In genomic region chr6:42974919-42975505, GRCh38 we compare ENCODE assay signal across 27 cellular contexts. TPM values are rescaled to one million over a fixed set of nuclear protein-coding genes. Genes with fewer than 3 reads are reported as not detected.
DNase-seq lines count a peak whose midpoint lies in the region; ATAC-seq and TF ChIP-seq lines count a peak whose summit lies in the region.
"Had no signal": no experiment of that assay in that cellular context is flagged by ENCODE, and none has a peak within 500 bp of the region (broad histone marks: within the 10 kb centered on the region; RNA-seq: fewer than 3 reads in every experiment).

No MANE protein-coding gene starts in this region.

- H3K4me2 ChIP-seq in OCI-LY1 (ENCODE audit: low read length), result no peak overlapping the region; the same call in 1 of the 2 replicates
- H3K4me2 ChIP-seq: A549, SK-N-SH had no signal

- H3K79me2 ChIP-seq in OCI-LY1 (ENCODE audit: insufficient read depth, low read length), result peaks cover 4% of the 10 kb centered on the region; the same call in 1 of the 2 replicates

- no peak overlapping the region for H3K4me3 Mint-ChIP-seq in activated CD8-positive, alpha-beta T cell treated with anti-CD3 and anti-CD28 coated beads for 36 hours
- H3K4me3 Mint-ChIP-seq in activated CD8-positive, alpha-beta T cell treated with anti-CD3 and anti-CD28 coated beads, Interleukin-2, amount 10 ng/mL, durations not matched to agents 7 days and 5 days, result no peak overlapping the region
- H3K4me3 Mint-ChIP-seq in CD4-positive, alpha-beta memory T cell, result no peak overlapping the region
- H3K4me3 Mint-ChIP-seq: activated naive CD8-positive, alpha-beta T cell treated with anti-CD3 and anti-CD28 coated beads, Interleukin-2, amount 10 ng/mL, durations not matched to agents 7 days and 5 days had no signal

- no peak for TF ChIP-seq POLR2A in upper lobe of left lung (IDR thresholded peaks at IDR 0.05)

- peaks cover 48% of the 10 kb centered on the region for H3K4me1 Mint-ChIP-seq in activated CD8-positive, alpha-beta T cell treated with anti-CD3 and anti-CD28 coated beads for 36 hours (ENCODE audit: low read depth)
- peaks cover 30% of the 10 kb centered on the region for H3K4me1 Mint-ChIP-seq in activated CD8-positive, alpha-beta T cell treated with anti-CD3 and anti-CD28 coated beads, Interleukin-2, amount 10 ng/mL, durations not matched to agents 7 days and 5 days (ENCODE audit: low read depth)
- H3K4me1 Mint-ChIP-seq in CD4-positive, alpha-beta memory T cell, result peaks cover 21 to 45% (median 33%) of the 10 kb centered on the region in 4 donors

- H3K27me3 Mint-ChIP-seq in activated CD8-positive, alpha-beta T cell treated with anti-CD3 and anti-CD28 coated beads for 36 hours, result no peaks in the 10 kb centered on the region
- no peaks in the 10 kb centered on the region for H3K27me3 Mint-ChIP-seq in activated CD8-positive, alpha-beta T cell treated with anti-CD3 and anti-CD28 coated beads, Interleukin-2, amount 10 ng/mL, durations not matched to agents 7 days and 5 days (ENCODE audit: low read depth)
- no peaks in the 10 kb centered on the region for H3K27me3 Mint-ChIP-seq in CD4-positive, alpha-beta memory T cell
- H3K27me3 Mint-ChIP-seq: activated naive CD8-positive, alpha-beta T cell treated with anti-CD3 and anti-CD28 coated beads, Interleukin-2, amount 10 ng/mL, durations not matched to agents 7 days and 5 days had no signal

- no peak for TF ChIP-seq CTCF in activated CD8-positive, alpha-beta T cell treated with anti-CD3 and anti-CD28 coated beads for 36 hours (IDR thresholded peaks at IDR 0.05)
- no peak for TF ChIP-seq CTCF in OCI-LY1 (IDR thresholded peaks at IDR 0.05; ENCODE audit: low read length)
- no peak for TF ChIP-seq CTCF in foreskin keratinocyte (conservative IDR thresholded peaks at IDR 0.05)
- no peak for TF ChIP-seq CTCF in upper lobe of left lung (IDR thresholded peaks at IDR 0.05)

- no peaks in the 10 kb centered on the region for H3K9me3 Mint-ChIP-seq in activated CD8-positive, alpha-beta T cell treated with anti-CD3 and anti-CD28 coated beads for 36 hours
- no peaks in the 10 kb centered on the region for H3K9me3 Mint-ChIP-seq in activated CD8-positive, alpha-beta T cell treated with anti-CD3 and anti-CD28 coated beads, Interleukin-2, amount 10 ng/mL, durations not matched to agents 7 days and 5 days (ENCODE audit: insufficient read depth)
- no peaks in the 10 kb centered on the region for H3K9me3 Mint-ChIP-seq in CD4-positive, alpha-beta memory T cell
- H3K9me3 Mint-ChIP-seq: activated naive CD8-positive, alpha-beta T cell treated with anti-CD3 and anti-CD28 coated beads, Interleukin-2, amount 10 ng/mL, durations not matched to agents 7 days and 5 days had no signal

- no peaks in the 10 kb centered on the region for H4K20me1 ChIP-seq in OCI-LY1 (ENCODE audit: insufficient read depth, low read length)

- CTCF ChIA-PET in activated CD8-positive, alpha-beta T cell treated with anti-CD3 and anti-CD28 coated beads for 36 hours (lab: Charles Lee), result interaction anchor here (1.0 to 1.3 kb wide), 2 partner anchors 10 to 11 kb away, joined by 3 read pairs; no protein-coding TSS in a partner anchor
- CTCF ChIA-PET in activated CD8-positive, alpha-beta T cell treated with anti-CD3 and anti-CD28 coated beads, Interleukin-2, amount 10 ng/mL, durations not matched to agents 7 days and 5 days (lab: Charles Lee), result no interaction called here
- CTCF ChIA-PET in CD4-positive, alpha-beta memory T cell (lab: Charles Lee; ENCODE audit: partially characterized antibody), result interaction anchor here (0.7 to 1.2 kb wide), 5 partner anchors 9 to 168 kb away, joined by 3 read pairs; partner anchors contain the start of gene CNPY3

- no peak overlapping the region for H3K4me3 ChIP-seq in CD4-positive, alpha-beta memory T cell (ENCODE audit: low read length in 2 of 2)
- H3K4me3 ChIP-seq in OCI-LY1 (ENCODE audit: low read depth, low read length, poor library complexity, severe bottlenecking), result no peak overlapping the region
- H3K4me3 ChIP-seq in upper lobe of left lung, result no peak overlapping the region
- H3K4me3 ChIP-seq: A549, body of pancreas, lung, stomach, transverse colon had no signal

- POLR2A ChIA-PET in activated CD8-positive, alpha-beta T cell treated with anti-CD3 and anti-CD28 coated beads for 36 hours (lab: Charles Lee), result interaction anchor here (1.0 to 1.7 kb wide), 4 partner anchors 9 to 93 kb away, joined by 3 to 6 read pairs (median 4); partner anchors contain the start of genes CNPY3 and PPP2R5D
- POLR2A ChIA-PET in activated CD8-positive, alpha-beta T cell treated with anti-CD3 and anti-CD28 coated beads, Interleukin-2, amount 10 ng/mL, durations not matched to agents 7 days and 5 days (lab: Charles Lee), result interaction anchor here (2.3 kb wide), 1 partner anchor 9 kb away, joined by 9 read pairs; the partner anchor contains the start of gene PPP2R5D
- POLR2A ChIA-PET in CD4-positive, alpha-beta memory T cell (lab: Charles Lee; ENCODE audit: partially characterized antibody), result interaction anchor here (0.9 to 2.6 kb wide), 6 partner anchors 9 to 79 kb away, joined by 3 to 10 read pairs (median 6); partner anchors contain the start of genes CNPY3, CUL7, KLHDC3 and PPP2R5D

- H3K9me2 ChIP-seq in OCI-LY1 (ENCODE audit: low read depth, low read length), result no peaks in the 10 kb centered on the region
- H3K9me2 ChIP-seq: SK-N-SH had no signal

- 81 to 85% methylated on average over 5 of the region's 5 CpGs for WGBS in upper lobe of left lung, 2 donors

- H3K27ac Mint-ChIP-seq in activated CD8-positive, alpha-beta T cell treated with anti-CD3 and anti-CD28 coated beads for 36 hours, result peak overlapping the region; percentile 72
- no peak overlapping the region for H3K27ac Mint-ChIP-seq in activated CD8-positive, alpha-beta T cell treated with anti-CD3 and anti-CD28 coated beads, Interleukin-2, amount 10 ng/mL, durations not matched to agents 7 days and 5 days
- peak overlapping the region in 4 of 7 donors; percentile 22 to 73 (median 68) for H3K27ac Mint-ChIP-seq in CD4-positive, alpha-beta memory T cell
- H3K27ac Mint-ChIP-seq: activated naive CD8-positive, alpha-beta T cell treated with anti-CD3 and anti-CD28 coated beads, Interleukin-2, amount 10 ng/mL, durations not matched to agents 7 days and 5 days had no signal

- H3K27me3 ChIP-seq in CD4-positive, alpha-beta memory T cell (ENCODE audit: insufficient read depth, low read length), result no peaks in the 10 kb centered on the region
- H3K27me3 ChIP-seq in OCI-LY1 (ENCODE audit: insufficient read depth, low read length), result no peaks in the 10 kb centered on the region
- no peaks in the 10 kb centered on the region for H3K27me3 ChIP-seq in foreskin keratinocyte
- H3K27me3 ChIP-seq in upper lobe of left lung, result no peaks in the 10 kb centered on the region
- H3K27me3 ChIP-seq: body of pancreas, stomach, transverse colon had no signal

- no peak overlapping the region for H3K27ac ChIP-seq in CD4-positive, alpha-beta memory T cell (ENCODE audit: low read depth, low read length)
- peak overlapping the region; percentile 26 for H3K27ac ChIP-seq in OCI-LY1 (ENCODE audit: low read depth, low read length, poor library complexity, severe bottlenecking)
- no peak overlapping the region for H3K27ac ChIP-seq in foreskin keratinocyte
- H3K27ac ChIP-seq in upper lobe of left lung, result no peak overlapping the region
- H3K27ac ChIP-seq: A549, body of pancreas, C4-2B, stomach, transverse colon, VCaP had no signal

- H3F3A ChIP-seq in OCI-LY1 (ENCODE audit: insufficient read depth, low read length), result no peaks in the 10 kb centered on the region

- peaks cover 20% of the 10 kb centered on the region for H3K36me3 Mint-ChIP-seq in activated CD8-positive, alpha-beta T cell treated with anti-CD3 and anti-CD28 coated beads for 36 hours (ENCODE audit: low read depth)
- peaks cover 20% of the 10 kb centered on the region for H3K36me3 Mint-ChIP-seq in activated CD8-positive, alpha-beta T cell treated with anti-CD3 and anti-CD28 coated beads, Interleukin-2, amount 10 ng/mL, durations not matched to agents 7 days and 5 days (ENCODE audit: low read depth)
- H3K36me3 Mint-ChIP-seq in CD4-positive, alpha-beta memory T cell, result peaks cover 7 to 22% of the 10 kb centered on the region in 2 donors

- intact Hi-C loops in activated CD8-positive, alpha-beta T cell treated with anti-CD3 and anti-CD28 coated beads for 36 hours (cut with micrococcal nuclease), result loop anchor here (5.0 kb wide), 1 partner anchor 37 kb away; the partner anchor contains the start of genes KLHDC3 and MEA1
- intact Hi-C loops in CD4-positive, alpha-beta memory T cell (cut with micrococcal nuclease), result no loop called here

- H3K9ac ChIP-seq in OCI-LY1 (ENCODE audit: low read length), result no peak overlapping the region
- H3K9ac ChIP-seq: SK-N-SH had no signal

- no peaks in the 10 kb centered on the region for H3K36me3 ChIP-seq in CD4-positive, alpha-beta memory T cell (ENCODE audit: insufficient read depth, low read length)
- H3K36me3 ChIP-seq in OCI-LY1 (ENCODE audit: insufficient read depth, low read length) (peaks cover 27% of the 10 kb centered on the region), upper lobe of left lung (no peaks in the 10 kb centered on the region)
- H3K36me3 ChIP-seq: transverse colon had no signal

- H3K4me1 ChIP-seq in CD4-positive, alpha-beta memory T cell (ENCODE audit: insufficient read depth, low read length), result peaks cover 43% of the 10 kb centered on the region
- H3K4me1 ChIP-seq in OCI-LY1 (ENCODE audit: insufficient read depth, low read length, severe bottlenecking) (peaks cover 33% of the 10 kb centered on the region), foreskin keratinocyte (peaks cover 18% of the 10 kb centered on the region), upper lobe of left lung (peaks cover 19 to 33% (median 22%) of the 10 kb centered on the region in 4 donors)

- no peak for ATAC-seq in activated CD8-positive, alpha-beta T cell treated with anti-CD3 and anti-CD28 coated beads for 36 hours
- ATAC-seq in activated CD8-positive, alpha-beta T cell treated with anti-CD3 and anti-CD28 coated beads, Interleukin-2, amount 10 ng/mL, durations not matched to agents 7 days and 5 days, result no peak
- ATAC-seq in foreskin keratinocyte (no peak), GM21576 (IDR thresholded peaks at IDR 0.05; ENCODE audit: unreplicated experiment) (no peak), upper lobe of left lung (ENCODE audit: low FRiP score in 2 of 2) (no peak)
- ATAC-seq: A549, body of pancreas had no signal

- no peaks in the 10 kb centered on the region for H3K9me3 ChIP-seq in CD4-positive, alpha-beta memory T cell (ENCODE audit: control insufficient read depth in 1 of 2, low read length in 2 of 2)
- no peaks in the 10 kb centered on the region for H3K9me3 ChIP-seq in OCI-LY1 (ENCODE audit: low read length)
- no peaks in the 10 kb centered on the region for H3K9me3 ChIP-seq in upper lobe of left lung
- H3K9me3 ChIP-seq: A549, body of pancreas, SK-N-SH, stomach, transverse colon had no signal

- DNase-seq in activated CD8-positive, alpha-beta T cell treated with anti-CD3 and anti-CD28 coated beads for 36 hours, result no peak
- DNase-seq in activated CD8-positive, alpha-beta T cell treated with anti-CD3 and anti-CD28 coated beads, Interleukin-2, amount 10 ng/mL, durations not matched to agents 7 days and 5 days, result no peak
- no peak for DNase-seq in CD4-positive, alpha-beta memory T cell
- DNase-seq in foreskin keratinocyte (peak; percentile 67 to 78), upper lobe of left lung (no peak), UCSD-AML1 (lab: John Stamatoyannopoulos, UW; ENCODE audit: unreplicated experiment) (no peak)
- DNase-seq: activated CD4-positive, alpha-beta T cell treated with anti-CD3 and anti-CD28 coated beads, Interleukin-2, amount 50 U/mL, for 1 hour; activated naive CD8-positive, alpha-beta T cell treated with anti-CD3 and anti-CD28 coated beads, Interleukin-2, amount 10 ng/mL, durations not matched to agents 7 days and 5 days; activated T-cell treated with anti-CD3 and anti-CD28 coated beads for 4 hours; body of pancreas; effector memory CD4-positive, alpha-beta T cell; NCI-H69; retina; SK-N-SH; stimulated activated CD4-positive, alpha-beta T cell treated with anti-CD3 and anti-CD28 coated beads, Interleukin-4, amount 100 ng/mL, for 24 hours; stomach; T-helper 2 cell; transverse colon had no signal

- H2AFZ ChIP-seq in OCI-LY1 (ENCODE audit: low read length), result no peak overlapping the region

- no peak for TF ChIP-seq EP300 in upper lobe of left lung (IDR thresholded peaks at IDR 0.05)

RNA-seq across cellular contexts. Expression of gene PEX6, which starts 4.0 kb away (rescaled TPM):
- 1 to 10 TPM; 7.3 to 9.0 TPM for total RNA-seq in activated CD8-positive, alpha-beta T cell treated with anti-CD3 and anti-CD28 coated beads for 36 hours
- 10 to 100 TPM; 11.1 to 12.0 TPM for total RNA-seq in activated CD8-positive, alpha-beta T cell treated with anti-CD3 and anti-CD28 coated beads, Interleukin-2, amount 10 ng/mL, durations not matched to agents 7 days and 5 days
- total RNA-seq in CD4-positive, alpha-beta memory T cell, result 10 to 100 TPM; 38.9 to 40.5 TPM
- polyA plus RNA-seq in CD4-positive, alpha-beta memory T cell, result 10 to 100 TPM; 14.5 TPM
- total RNA-seq in foreskin keratinocyte (10.3 and 20.5 TPM in 2 replicates), upper lobe of left lung (10 to 100 TPM in 5 of 6 donors, 1 to 10 TPM in 1; 6.5 to 36.7 (median 21.0) TPM)
- 8.1 and 15.3 TPM in 2 replicates for polyA plus RNA-seq in foreskin keratinocyte

RNA-seq across cellular contexts. Expression of gene PPP2R5D, which starts 9.4 kb away (rescaled TPM):
- total RNA-seq in activated CD8-positive, alpha-beta T cell treated with anti-CD3 and anti-CD28 coated beads for 36 hours, result 10 to 100 TPM; 41.6 to 47.5 TPM
- 10 to 100 TPM; 63.1 to 66.5 TPM for total RNA-seq in activated CD8-positive, alpha-beta T cell treated with anti-CD3 and anti-CD28 coated beads, Interleukin-2, amount 10 ng/mL, durations not matched to agents 7 days and 5 days
- total RNA-seq in CD4-positive, alpha-beta memory T cell, result 10 to 100 TPM; 36.6 to 38.0 TPM
- 10 to 100 TPM; 22.3 to 30.8 TPM for polyA plus RNA-seq in CD4-positive, alpha-beta memory T cell
- 42.9 and 44.4 TPM in 2 replicates for total RNA-seq in foreskin keratinocyte
- polyA plus RNA-seq in foreskin keratinocyte, result 36.4 and 37.7 TPM in 2 replicates
- 10 to 100 TPM; 22.8 to 45.1 (median 27.3) TPM for total RNA-seq in upper lobe of left lung

RNA-seq across cellular contexts. Expression of gene GNMT, which starts 14.5 kb away (rescaled TPM):
- under 1 TPM; 0.25 to 0.38 TPM for total RNA-seq in activated CD8-positive, alpha-beta T cell treated with anti-CD3 and anti-CD28 coated beads for 36 hours
- total RNA-seq in activated CD8-positive, alpha-beta T cell treated with anti-CD3 and anti-CD28 coated beads, Interleukin-2, amount 10 ng/mL, durations not matched to agents 7 days and 5 days, result 1 to 10 TPM; 1.1 to 1.2 TPM
- 1 to 10 TPM; 1.1 to 1.2 TPM for total RNA-seq in CD4-positive, alpha-beta memory T cell
- polyA plus RNA-seq in CD4-positive, alpha-beta memory T cell, result under 1 TPM in 1 of 2 donors, not detected in 1; 0.36 TPM
- total RNA-seq in foreskin keratinocyte, result 0.20 and 0.32 TPM in 2 replicates
- 0.09 and 0.26 TPM in 2 replicates for polyA plus RNA-seq in foreskin keratinocyte
- total RNA-seq in upper lobe of left lung, result 10 to 100 TPM in 1 of 6 donors, 1 to 10 TPM in 4, not detected in 1; 1.9 to 10.5 (median 8.5) TPM
- total RNA-seq: glomerular endothelial cell, kidney epithelial cell, myocyte had no signal

RNA-seq across cellular contexts. Expression of gene MEA1, which starts 38.7 kb away (rescaled TPM):
- 10 to 100 TPM; 84.8 to 92.3 TPM for total RNA-seq in activated CD8-positive, alpha-beta T cell treated with anti-CD3 and anti-CD28 coated beads for 36 hours
- 10 to 100 TPM; 77.1 to 84.1 TPM for total RNA-seq in activated CD8-positive, alpha-beta T cell treated with anti-CD3 and anti-CD28 coated beads, Interleukin-2, amount 10 ng/mL, durations not matched to agents 7 days and 5 days
- total RNA-seq in CD4-positive, alpha-beta memory T cell, result 10 to 100 TPM; 36.2 to 36.3 TPM
- 100 to 1,000 TPM in 1 of 2 donors, 10 to 100 TPM in 1; 84.7 to 110 TPM for polyA plus RNA-seq in CD4-positive, alpha-beta memory T cell
- total RNA-seq in foreskin keratinocyte (119 and 120 TPM in 2 replicates), upper lobe of left lung (10 to 100 TPM; 32.1 to 52.6 (median 43.0) TPM)
- polyA plus RNA-seq in foreskin keratinocyte, result 166 and 169 TPM in 2 replicates

RNA-seq across cellular contexts. Expression of gene KLHDC3, which starts 39.0 kb away (rescaled TPM):
- 10 to 100 TPM; 58.6 to 64.0 TPM for total RNA-seq in activated CD8-positive, alpha-beta T cell treated with anti-CD3 and anti-CD28 coated beads for 36 hours
- 10 to 100 TPM; 75.4 to 76.0 TPM for total RNA-seq in activated CD8-positive, alpha-beta T cell treated with anti-CD3 and anti-CD28 coated beads, Interleukin-2, amount 10 ng/mL, durations not matched to agents 7 days and 5 days
- total RNA-seq in CD4-positive, alpha-beta memory T cell, result 10 to 100 TPM; 66.6 to 67.9 TPM
- polyA plus RNA-seq in CD4-positive, alpha-beta memory T cell, result 100 to 1,000 TPM in 1 of 2 donors, 10 to 100 TPM in 1; 78.3 to 131 TPM
- total RNA-seq in foreskin keratinocyte, result 49.7 and 51.6 TPM in 2 replicates
- polyA plus RNA-seq in foreskin keratinocyte, result 46.3 and 48.6 TPM in 2 replicates
- 10 to 100 TPM; 36.7 to 74.0 (median 59.3) TPM for total RNA-seq in upper lobe of left lung

Comparison
In these comparisons a context has a peak if more than half of its experiments do, and no peak if none do; other contexts are left out.
1. DNase-seq: peak in foreskin keratinocyte (2 of 2); none in activated CD8-positive, alpha-beta T cell treated with anti-CD3 and anti-CD28 coated beads for 36 hours (single experiment), activated CD8-positive, alpha-beta T cell treated with anti-CD3 and anti-CD28 coated beads, Interleukin-2, amount 10 ng/mL, durations not matched to agents 7 days and 5 days (single experiment), CD4-positive, alpha-beta memory T cell (0 of 5), upper lobe of left lung (0 of 2) and UCSD-AML1 (single experiment).